Comparison of ENCODE assay signal across 25 cellular contexts in genomic region chr6:119436583-119436982, GRCh38.
"Had no signal": no experiment of that assay in that cellular context is flagged by ENCODE, and none has a peak within 500 bp of the region (broad histone marks: within the 10 kb centered on the region; RNA-seq: fewer than 3 reads in every experiment).

No MANE protein-coding gene starts in this region.

- H3K4me3 ChIP-seq: cardiac muscle cell, MG63, SJSA1 had no signal

- FAIRE-seq: RCC 7860 had no signal

- ATAC-seq: activated T-cell treated with anti-CD3 and anti-CD28 coated beads, Interleukin-2, amount 50 U/mL, for 4 hours; activated T-helper 17 cell treated with anti-CD3 and anti-CD28 coated beads, Interleukin-2, amount 50 U/mL, for 72 hours; SK-N-SH treated with all-trans-retinoic acid at 6 μM for 48 hours had no signal

- H3K4me1 ChIP-seq: SJSA1 had no signal

- H3K9me3 ChIP-seq: MG63, SJSA1 had no signal

- H3K36me3 ChIP-seq: brain microvascular endothelial cell, cardiac muscle cell, MG63, SJSA1 had no signal

- H3K27me3 ChIP-seq: brain microvascular endothelial cell, cardiac muscle cell, MG63, SJSA1 had no signal

- H3K27ac ChIP-seq: brain microvascular endothelial cell, cardiac muscle cell, SJSA1, VCaP had no signal

- DNase-seq: activated CD4-positive, alpha-beta memory T cell treated with anti-CD3 and anti-CD28 coated beads for 36 hours; activated CD4-positive, alpha-beta T cell treated with anti-CD3 and anti-CD28 coated beads, Interleukin-2, amount 10 ng/mL, durations not matched to agents 7 days and 5 days; activated CD4-positive, CD25-positive, alpha-beta regulatory T cell; activated CD8-positive, alpha-beta memory T cell treated with anti-CD3 and anti-CD28 coated beads for 24 hours; activated gamma-delta T cell; activated naive CD4-positive, alpha-beta T cell treated with anti-CD3 and anti-CD28 coated beads for 36 hours; activated T-cell treated with anti-CD3 and anti-CD28 coated beads, Interleukin-2, amount 50 U/mL, for 4 hours; brain microvascular endothelial cell; MG63; MV-4-11; NCI-H1092 treated with DMSO at 0.1 percent for 48 hours; NCI-H1436; NCI-H1694 treated with DMSO at 0.1 percent for 48 hours; NCI-H2029 treated with DMSO at 0.1 percent for 48 hours; NCI-H226; NCI-H526; NCI-H774; SHP77; SW 1271 had no signal
